In the genomic region with DNA sequence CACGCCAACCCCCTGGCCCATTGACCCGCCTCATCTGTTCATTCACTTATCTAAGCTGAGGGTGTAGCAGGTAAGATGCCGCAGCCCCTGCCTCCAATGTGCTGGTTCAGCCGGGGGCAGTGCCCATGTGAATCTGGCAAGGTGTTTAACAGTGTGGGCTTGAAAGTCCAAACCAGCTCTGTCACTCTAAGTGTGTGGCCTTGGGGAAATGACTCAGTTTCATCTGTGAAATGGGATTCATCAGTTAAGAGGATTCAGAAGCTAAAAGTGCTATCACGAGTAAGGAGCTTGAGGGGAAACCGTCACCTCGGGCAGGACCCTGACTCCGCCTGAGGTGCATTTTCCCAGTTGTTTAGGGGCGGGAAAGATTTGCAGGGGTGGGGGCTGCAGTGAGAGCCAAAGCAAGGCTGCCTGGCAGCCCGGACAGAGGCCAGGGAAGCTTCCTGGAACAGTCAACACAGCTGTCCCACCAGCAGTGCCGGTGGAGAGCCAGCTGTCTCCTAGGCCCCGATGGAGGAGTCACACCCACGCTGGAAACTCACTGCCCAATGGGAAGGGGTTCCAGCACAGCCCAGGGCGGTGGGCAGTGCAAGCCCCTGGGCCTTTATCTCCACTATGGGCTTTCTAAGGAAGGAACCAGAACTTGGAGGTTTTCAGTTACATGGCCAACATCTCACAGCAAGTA, we compare ENCODE assay signal across 1 cellular context.
TF ChIP-seq lines count a peak whose summit lies in the region.

No MANE protein-coding gene starts in this region.

TF ChIP-seq in GM23338, 12 proteins besides CTCF, POLR2A, EP300 and RAD21 (continued from another document):
- TF ChIP-seq, protein P1, sequence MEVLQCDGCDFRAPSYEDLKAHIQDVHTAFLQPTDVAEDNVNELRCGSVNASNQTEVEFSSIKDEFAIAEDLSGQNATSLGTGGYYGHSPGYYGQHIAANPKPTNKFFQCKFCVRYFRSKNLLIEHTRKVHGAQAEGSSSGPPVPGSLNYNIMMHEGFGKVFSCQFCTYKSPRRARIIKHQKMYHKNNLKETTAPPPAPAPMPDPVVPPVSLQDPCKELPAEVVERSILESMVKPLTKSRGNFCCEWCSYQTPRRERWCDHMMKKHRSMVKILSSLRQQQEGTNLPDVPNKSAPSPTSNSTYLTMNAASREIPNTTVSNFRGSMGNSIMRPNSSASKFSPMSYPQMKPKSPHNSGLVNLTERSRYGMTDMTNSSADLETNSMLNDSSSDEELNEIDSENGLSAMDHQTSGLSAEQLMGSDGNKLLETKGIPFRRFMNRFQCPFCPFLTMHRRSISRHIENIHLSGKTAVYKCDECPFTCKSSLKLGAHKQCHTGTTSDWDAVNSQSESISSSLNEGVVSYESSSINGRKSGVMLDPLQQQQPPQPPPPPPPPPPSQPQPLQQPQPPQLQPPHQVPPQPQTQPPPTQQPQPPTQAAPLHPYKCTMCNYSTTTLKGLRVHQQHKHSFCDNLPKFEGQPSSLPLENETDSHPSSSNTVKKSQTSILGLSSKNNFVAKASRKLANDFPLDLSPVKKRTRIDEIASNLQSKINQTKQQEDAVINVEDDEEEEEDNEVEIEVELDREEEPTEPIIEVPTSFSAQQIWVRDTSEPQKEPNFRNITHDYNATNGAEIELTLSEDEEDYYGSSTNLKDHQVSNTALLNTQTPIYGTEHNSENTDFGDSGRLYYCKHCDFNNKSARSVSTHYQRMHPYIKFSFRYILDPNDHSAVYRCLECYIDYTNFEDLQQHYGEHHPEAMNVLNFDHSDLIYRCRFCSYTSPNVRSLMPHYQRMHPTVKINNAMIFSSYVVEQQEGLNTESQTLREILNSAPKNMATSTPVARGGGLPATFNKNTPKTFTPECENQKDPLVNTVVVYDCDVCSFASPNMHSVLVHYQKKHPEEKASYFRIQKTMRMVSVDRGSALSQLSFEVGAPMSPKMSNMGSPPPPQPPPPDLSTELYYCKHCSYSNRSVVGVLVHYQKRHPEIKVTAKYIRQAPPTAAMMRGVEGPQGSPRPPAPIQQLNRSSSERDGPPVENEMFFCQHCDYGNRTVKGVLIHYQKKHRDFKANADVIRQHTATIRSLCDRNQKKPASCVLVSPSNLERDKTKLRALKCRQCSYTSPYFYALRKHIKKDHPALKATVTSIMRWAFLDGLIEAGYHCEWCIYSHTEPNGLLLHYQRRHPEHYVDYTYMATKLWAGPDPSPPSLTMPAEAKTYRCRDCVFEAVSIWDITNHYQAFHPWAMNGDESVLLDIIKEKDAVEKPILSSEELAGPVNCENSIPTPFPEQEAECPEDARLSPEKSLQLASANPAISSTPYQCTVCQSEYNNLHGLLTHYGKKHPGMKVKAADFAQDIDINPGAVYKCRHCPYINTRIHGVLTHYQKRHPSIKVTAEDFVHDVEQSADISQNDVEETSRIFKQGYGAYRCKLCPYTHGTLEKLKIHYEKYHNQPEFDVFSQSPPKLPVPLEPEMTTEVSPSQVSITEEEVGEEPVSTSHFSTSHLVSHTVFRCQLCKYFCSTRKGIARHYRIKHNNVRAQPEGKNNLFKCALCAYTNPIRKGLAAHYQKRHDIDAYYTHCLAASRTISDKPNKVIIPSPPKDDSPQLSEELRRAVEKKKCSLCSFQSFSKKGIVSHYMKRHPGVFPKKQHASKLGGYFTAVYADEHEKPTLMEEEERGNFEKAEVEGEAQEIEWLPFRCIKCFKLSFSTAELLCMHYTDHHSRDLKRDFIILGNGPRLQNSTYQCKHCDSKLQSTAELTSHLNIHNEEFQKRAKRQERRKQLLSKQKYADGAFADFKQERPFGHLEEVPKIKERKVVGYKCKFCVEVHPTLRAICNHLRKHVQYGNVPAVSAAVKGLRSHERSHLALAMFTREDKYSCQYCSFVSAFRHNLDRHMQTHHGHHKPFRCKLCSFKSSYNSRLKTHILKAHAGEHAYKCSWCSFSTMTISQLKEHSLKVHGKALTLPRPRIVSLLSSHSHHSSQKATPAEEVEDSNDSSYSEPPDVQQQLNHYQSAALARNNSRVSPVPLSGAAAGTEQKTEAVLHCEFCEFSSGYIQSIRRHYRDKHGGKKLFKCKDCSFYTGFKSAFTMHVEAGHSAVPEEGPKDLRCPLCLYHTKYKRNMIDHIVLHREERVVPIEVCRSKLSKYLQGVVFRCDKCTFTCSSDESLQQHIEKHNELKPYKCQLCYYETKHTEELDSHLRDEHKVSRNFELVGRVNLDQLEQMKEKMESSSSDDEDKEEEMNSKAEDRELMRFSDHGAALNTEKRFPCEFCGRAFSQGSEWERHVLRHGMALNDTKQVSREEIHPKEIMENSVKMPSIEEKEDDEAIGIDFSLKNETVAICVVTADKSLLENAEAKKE (CRISPR knock-in tag; IDR thresholded peaks at IDR 0.05), result no peak
- TF ChIP-seq ZNF114 (CRISPR knock-in tag; IDR thresholded peaks at IDR 0.05) (no peak), JUNB (IDR thresholded peaks at IDR 0.05; ENCODE audit: unreplicated experiment) (no peak), EZH2phosphoT487 (IDR thresholded peaks at IDR 0.05; ENCODE audit: unreplicated experiment) (no peak), EZH2 (IDR thresholded peaks at IDR 0.05; ENCODE audit: low read depth, unreplicated experiment) (no peak), ZNF331 (CRISPR knock-in tag; IDR thresholded peaks at IDR 0.05; ENCODE audit: low read depth) (no peak), ETS1 (IDR thresholded peaks at IDR 0.05) (no peak), CREB1 (CRISPR knock-in tag; IDR thresholded peaks at IDR 0.05; ENCODE audit: low read depth) (no peak), NANOG (IDR thresholded peaks at IDR 0.05; ENCODE audit: borderline replicate concordance) (no peak)
- TF ChIP-seq, protein P2, sequence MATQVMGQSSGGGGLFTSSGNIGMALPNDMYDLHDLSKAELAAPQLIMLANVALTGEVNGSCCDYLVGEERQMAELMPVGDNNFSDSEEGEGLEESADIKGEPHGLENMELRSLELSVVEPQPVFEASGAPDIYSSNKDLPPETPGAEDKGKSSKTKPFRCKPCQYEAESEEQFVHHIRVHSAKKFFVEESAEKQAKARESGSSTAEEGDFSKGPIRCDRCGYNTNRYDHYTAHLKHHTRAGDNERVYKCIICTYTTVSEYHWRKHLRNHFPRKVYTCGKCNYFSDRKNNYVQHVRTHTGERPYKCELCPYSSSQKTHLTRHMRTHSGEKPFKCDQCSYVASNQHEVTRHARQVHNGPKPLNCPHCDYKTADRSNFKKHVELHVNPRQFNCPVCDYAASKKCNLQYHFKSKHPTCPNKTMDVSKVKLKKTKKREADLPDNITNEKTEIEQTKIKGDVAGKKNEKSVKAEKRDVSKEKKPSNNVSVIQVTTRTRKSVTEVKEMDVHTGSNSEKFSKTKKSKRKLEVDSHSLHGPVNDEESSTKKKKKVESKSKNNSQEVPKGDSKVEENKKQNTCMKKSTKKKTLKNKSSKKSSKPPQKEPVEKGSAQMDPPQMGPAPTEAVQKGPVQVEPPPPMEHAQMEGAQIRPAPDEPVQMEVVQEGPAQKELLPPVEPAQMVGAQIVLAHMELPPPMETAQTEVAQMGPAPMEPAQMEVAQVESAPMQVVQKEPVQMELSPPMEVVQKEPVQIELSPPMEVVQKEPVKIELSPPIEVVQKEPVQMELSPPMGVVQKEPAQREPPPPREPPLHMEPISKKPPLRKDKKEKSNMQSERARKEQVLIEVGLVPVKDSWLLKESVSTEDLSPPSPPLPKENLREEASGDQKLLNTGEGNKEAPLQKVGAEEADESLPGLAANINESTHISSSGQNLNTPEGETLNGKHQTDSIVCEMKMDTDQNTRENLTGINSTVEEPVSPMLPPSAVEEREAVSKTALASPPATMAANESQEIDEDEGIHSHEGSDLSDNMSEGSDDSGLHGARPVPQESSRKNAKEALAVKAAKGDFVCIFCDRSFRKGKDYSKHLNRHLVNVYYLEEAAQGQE (IDR thresholded peaks at IDR 0.05; ENCODE audit: unreplicated experiment), result no peak
